Comparison of ENCODE assay signal across 8 cellular contexts in the genomic region with DNA sequence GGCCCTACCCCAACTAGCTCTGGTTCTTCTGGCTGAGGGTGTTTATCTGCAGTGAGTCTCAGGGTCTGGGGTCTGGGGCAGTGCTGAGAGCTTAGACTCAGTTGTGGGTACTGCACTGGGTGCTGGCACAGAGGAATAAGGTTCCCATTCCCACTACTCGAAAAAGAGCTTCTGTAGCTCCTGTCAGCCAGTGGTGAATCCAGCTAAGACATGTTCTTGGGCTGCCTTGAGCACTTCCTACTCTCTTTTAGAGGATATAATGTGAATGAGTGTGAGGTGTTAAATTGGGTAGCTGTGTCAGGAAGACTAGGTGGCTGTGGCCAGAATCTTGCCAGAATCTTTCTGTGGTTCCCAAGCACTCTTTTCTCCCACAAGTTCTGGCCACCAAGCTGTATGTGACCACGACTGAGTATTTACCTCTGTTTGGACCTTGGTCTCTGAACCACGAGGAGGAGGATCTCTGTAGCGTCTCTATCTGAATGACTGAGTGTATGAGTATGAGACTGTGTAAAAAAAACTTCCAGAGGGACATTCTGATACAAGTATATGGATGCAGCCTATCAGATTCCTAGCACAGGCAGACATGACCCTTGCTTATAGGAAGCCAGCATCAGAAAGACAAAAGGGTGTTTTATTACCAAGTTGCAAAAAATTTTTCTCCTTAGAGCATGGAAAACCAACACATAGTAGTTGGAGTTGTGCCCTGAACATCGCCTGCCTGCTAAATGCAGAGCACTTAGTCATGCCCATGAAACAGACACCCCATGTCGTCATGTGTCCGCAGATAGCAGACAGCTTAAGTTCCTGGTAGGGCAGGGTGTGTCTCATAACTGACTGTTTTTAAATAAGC. TPM values are rescaled to one million over a fixed set of nuclear protein-coding genes. Genes with fewer than 3 reads are reported as not detected.
A peak's percentile ranks its signal among the peaks of the same experiment; 100 is the strongest.
DNase-seq lines count a peak whose midpoint lies in the region; ATAC-seq and TF ChIP-seq lines count a peak whose summit lies in the region.

No MANE protein-coding gene starts in this region.

- ATAC-seq in HG03354 (IDR thresholded peaks at IDR 0.05; ENCODE audit: poor library complexity, severe bottlenecking, unreplicated experiment) = no peak

- H3K27ac ChIP-seq in AG04450 (ENCODE audit: low read depth, low read length) (peak overlapping the region; percentile 87), coronary artery (peak overlapping the region; percentile 87 to 89)

- peak; percentile 87 for DNase-seq in AG04450 (ENCODE audit: low read depth, low spot score)
- DNase-seq in NB4 (ENCODE audit: low read depth) = peak; percentile 59
- peak; percentile 85 for DNase-seq in coronary artery (ENCODE audit: low spot score)
- peak; percentile 42 for DNase-seq in middle frontal gyrus (ENCODE audit: extremely low spot score, low spot score)
- no peak for DNase-seq in DMS79 treated with DMSO at 0.1 percent for 48 hours (lab: John Stamatoyannopoulos, UW)
- no peak for DNase-seq in SHP77 treated with DMSO at 0.1 percent for 48 hours (lab: John Stamatoyannopoulos, UW)
- no peak for DNase-seq in DMS53 (lab: John Stamatoyannopoulos, UW)

- no peak for TF ChIP-seq POLR2A in NB4 (IDR thresholded peaks at IDR 0.05; ENCODE audit: extremely low read depth, insufficient read length)

- TF ChIP-seq CTCF in AG04450 (IDR thresholded peaks at IDR 0.05; ENCODE audit: low read depth, low read length) = no peak
- TF ChIP-seq CTCF in NB4 (IDR thresholded peaks at IDR 0.05; ENCODE audit: low read depth, low read length) = no peak
- TF ChIP-seq CTCF in coronary artery (IDR thresholded peaks at IDR 0.05) = no peak

- CTCF ChIA-PET in AG04450 (lab: Charles Lee) = interaction anchor here (0.6 to 3.6 kb wide), 2 partner anchors 39 to 77 kb away, joined by 3 to 11 read pairs; no protein-coding TSS in a partner anchor

- H3K9me3 ChIP-seq in AG04450 (ENCODE audit: control insufficient read depth, insufficient read depth, low read length) = no peaks in the 10 kb centered on the region

- H3K27me3 ChIP-seq in AG04450 (ENCODE audit: control insufficient read depth, insufficient read depth, low read length) = no peaks in the 10 kb centered on the region

- POLR2A ChIA-PET in AG04450 (lab: Yijun Ruan, JAX) = interaction anchor here (1.4 kb wide), 1 partner anchor 31 kb away, joined by 10 read pairs; the partner anchor contains the start of gene DAG1

- no peak overlapping the region for H3K4me3 ChIP-seq in AG04450 (ENCODE audit: low read depth, low read length)
- H3K4me3 ChIP-seq in NB4 (ENCODE audit: low read depth, low read length) = no peak overlapping the region
- peak overlapping the region; percentile 35 for H3K4me3 ChIP-seq in coronary artery

RNA-seq across cellular contexts. Expression of gene DAG1, which starts 30.6 kb away (rescaled TPM):
- 29.5 and 34.2 TPM in 2 replicates for polyA plus RNA-seq in AG04450 (2011; rRNA removed)
- 44.0 and 80.5 TPM in 2 replicates for polyA minus RNA-seq in AG04450 (2011; rRNA and poly(A)+ RNA removed)

RNA-seq across cellular contexts. Expression of gene BSN, which starts 53.6 kb away (rescaled TPM):
- 0.01 TPM in 1 of 2 replicates, not detected in the other for polyA plus RNA-seq in AG04450 (2011; rRNA removed)
- polyA minus RNA-seq in AG04450 (2011; rRNA and poly(A)+ RNA removed) = 0.09 and 0.30 TPM in 2 replicates

Comparison
In these comparisons a context has a peak if more than half of its experiments do, and no peak if none do; other contexts are left out.
1. DNase-seq: peak in AG04450 (single experiment), NB4 (single experiment), coronary artery (single experiment) and middle frontal gyrus (single experiment); none in DMS79 treated with DMSO at 0.1 percent for 48 hours (single experiment), SHP77 treated with DMSO at 0.1 percent for 48 hours (single experiment) and DMS53 (single experiment).